7 cellular contexts compared by ENCODE assay signal in the genomic region with DNA sequence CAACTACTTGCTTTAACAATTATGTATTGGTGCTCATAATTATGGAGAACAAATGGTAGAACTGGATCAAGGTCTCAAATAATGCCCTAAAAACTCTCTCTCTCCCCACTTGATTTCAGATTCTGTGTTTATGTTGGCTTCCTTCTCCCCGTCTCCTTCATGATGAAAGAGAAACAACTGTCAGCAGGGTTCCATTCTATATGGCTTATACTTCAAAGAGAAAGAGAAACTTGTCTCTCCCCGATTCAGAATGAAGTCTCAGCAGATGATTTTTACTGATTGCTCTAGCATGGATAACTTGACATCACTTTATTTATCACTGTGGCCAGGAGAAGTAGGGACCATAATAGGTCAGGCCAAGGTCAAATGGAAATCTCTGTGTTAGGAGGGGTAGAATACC.
"Had no signal": no experiment of that assay in that cellular context is flagged by ENCODE, and none has a peak within 500 bp of the region (broad histone marks: within the 10 kb centered on the region; RNA-seq: fewer than 3 reads in every experiment).

No MANE protein-coding gene starts in this region.

- FAIRE-seq: GM12878, GM12891, GM12892, GM18507, GM19239 had no signal

- DNase-seq: GDM1, GF-D8 had no signal

- ATAC-seq: GM12878 had no signal

- H3K4me3 ChIP-seq: GM12878 had no signal
